22 cellular contexts compared by ENCODE assay signal in genomic region chr3:43244694-43245093, GRCh38.
"Had no signal": no experiment of that assay in that cellular context is flagged by ENCODE, and none has a peak within 500 bp of the region (broad histone marks: within the 10 kb centered on the region; RNA-seq: fewer than 3 reads in every experiment).

No MANE protein-coding gene starts in this region.

- H3K27me3 ChIP-seq: gastroesophageal sphincter, heart left ventricle, spleen, tibial artery had no signal

- H3K27me3 Mint-ChIP-seq: activated CD4-positive, alpha-beta memory T cell treated with anti-CD3 and anti-CD28 coated beads for 36 hours; progenitor cell of endocrine pancreas had no signal

- H3K4me3 Mint-ChIP-seq: activated CD4-positive, alpha-beta memory T cell treated with anti-CD3 and anti-CD28 coated beads for 36 hours had no signal

- ATAC-seq: gastroesophageal sphincter, heart left ventricle, left colon, mucosa of descending colon had no signal

- H3K27ac Mint-ChIP-seq: progenitor cell of endocrine pancreas had no signal

- H3K9me3 Mint-ChIP-seq: activated CD4-positive, alpha-beta memory T cell treated with anti-CD3 and anti-CD28 coated beads for 36 hours had no signal

- DNase-seq: activated CD4-positive, alpha-beta memory T cell treated with anti-CD3 and anti-CD28 coated beads for 36 hours; activated CD4-positive, alpha-beta T cell treated with anti-CD3 and anti-CD28 coated beads for 48 hours; activated effector memory CD4-positive, alpha-beta T cell treated with anti-CD3 and anti-CD28 coated beads, Interleukin-2, amount 50 U/mL, for 16 hours; activated T-cell treated with anti-CD3 and anti-CD28 coated beads, Interleukin-2, amount 50 U/mL, for 48 hours; amygdala; cerebellar nuclear complex; heart left ventricle; left colon; lower lobe of right lung; mesendoderm; retina; spleen; stimulated activated CD4-positive, alpha-beta T cell treated with anti-CD3 and anti-CD28 coated beads, Interleukin-4, amount 100 ng/mL, for 24 hours; stimulated activated naive CD8-positive, alpha-beta T cell treated with anti-CD3 and anti-CD28 coated beads, Interleukin-15, Interleukin-2, amounts not matched to agents 100 U/mL and 50 U/mL, for 24 hours; substantia nigra; SW 1271; tibial artery had no signal

- H3K4me3 ChIP-seq: coronary artery, gastroesophageal sphincter, heart left ventricle, lower lobe of right lung, mucosa of descending colon, spleen, tibial artery had no signal

- H3K27ac ChIP-seq: coronary artery, epithelial cell of prostate, gastroesophageal sphincter, tibial artery had no signal

- H3K36me3 Mint-ChIP-seq: activated CD4-positive, alpha-beta memory T cell treated with anti-CD3 and anti-CD28 coated beads for 36 hours had no signal

- H3K4me1 ChIP-seq: tibial artery had no signal

- H3K36me3 ChIP-seq: gastroesophageal sphincter, heart left ventricle, lower lobe of right lung, spleen, tibial artery had no signal
